23 cellular contexts compared by ENCODE assay signal in genomic region chr5:96339862-96340261, GRCh38.
DNase-seq lines count a peak whose midpoint lies in the region; ATAC-seq and TF ChIP-seq lines count a peak whose summit lies in the region.
"Had no signal": no experiment of that assay in that cellular context is flagged by ENCODE, and none has a peak within 500 bp of the region (broad histone marks: within the 10 kb centered on the region; RNA-seq: fewer than 3 reads in every experiment).

No MANE protein-coding gene starts in this region.

- no peak for ATAC-seq in SK-N-SH treated with all-trans-retinoic acid at 6 μM for 48 hours
- ATAC-seq in body of pancreas: peak; percentile 23
- peak; percentile 4 for ATAC-seq in aorta (ENCODE audit: low FRiP score)
- ATAC-seq: sciatic nerve had no signal

- H2BK12ac ChIP-seq in mesenchymal stem cell (ENCODE audit: low read length in 2 of 2): peak overlapping the region in 1 of 2 experiments; percentile 37

- no peak overlapping the region for H2BK120ac ChIP-seq in mesenchymal stem cell (ENCODE audit: low read depth, low read length)

- no peak overlapping the region for H3K14ac ChIP-seq in mesenchymal stem cell (ENCODE audit: low read length in 2 of 2)

- no peaks in the 10 kb centered on the region for H3K79me2 ChIP-seq in SK-N-SH (ENCODE audit: insufficient read depth)

- H4K8ac ChIP-seq in mesenchymal stem cell (ENCODE audit: low read length): no peak overlapping the region

- no peak for TF ChIP-seq RAD21 in SK-N-SH (IDR thresholded peaks at IDR 0.05; ENCODE audit: low read length)

- H4K20me1 ChIP-seq in SK-N-SH (ENCODE audit: insufficient read depth): no peaks in the 10 kb centered on the region

- no peak overlapping the region for H2BK15ac ChIP-seq in mesenchymal stem cell (ENCODE audit: low read depth, poor library complexity, severe bottlenecking)

- 92% methylated on average over 3 of the region's 3 CpGs for WGBS in SK-N-SH (ENCODE audit: low lambda C conversion rate)
- WGBS in body of pancreas, 2 donors: 41 to 43% methylated on average over 3 of the region's 3 CpGs
- WGBS in mesenchymal stem cell: 97% methylated on average over 3 of the region's 3 CpGs
- WGBS in aorta, 2 donors: 20 to 23% methylated on average over 3 of the region's 3 CpGs

- no peak overlapping the region for H3K27ac ChIP-seq in SK-N-SH (ENCODE audit: low read depth in 2 of 2, low read length in 1 of 2)
- H3K27ac ChIP-seq in body of pancreas: peak overlapping the region; percentile 60 to 81 (median 66)
- no peak overlapping the region for H3K27ac ChIP-seq in mesenchymal stem cell (ENCODE audit: low read length, poor library complexity, severe bottlenecking)
- H3K27ac ChIP-seq in aorta (ENCODE audit: low read depth in 1 of 2, low read length in 2 of 2): peak overlapping the region; percentile 95 to 100
- no peak overlapping the region for H3K27ac ChIP-seq in substantia nigra (ENCODE audit: low read depth, low read length, poor library complexity, severe bottlenecking)

- no peak for TF ChIP-seq EP300 in SK-N-SH (IDR thresholded peaks at IDR 0.05; ENCODE audit: borderline replicate concordance in 1 of 2, low read depth in 1 of 2, low read length in 1 of 2)

- H3K4me3 ChIP-seq in SK-N-SH (ENCODE audit: low read depth in 2 of 2, low read length in 1 of 2) (no peak overlapping the region), body of pancreas (no peak overlapping the region), mesenchymal stem cell (ENCODE audit: insufficient read depth in 1 of 2, low read depth in 1 of 2, low read length in 2 of 2) (no peak overlapping the region), aorta (ENCODE audit: low read length in 2 of 2) (peak overlapping the region in 1 of 2 donors; percentile 4)

- H3K4me1 ChIP-seq in SK-N-SH (ENCODE audit: control insufficient read depth in 1 of 2, insufficient read depth in 2 of 2, low read depth in 1 of 2, low read length in 1 of 2): peaks cover 0 to 18% of the 10 kb centered on the region in 2 experiments; a peak in 3 of 4 replicates
- H3K4me1 ChIP-seq in body of pancreas: peaks cover 69% of the 10 kb centered on the region
- H3K4me1 ChIP-seq in mesenchymal stem cell (ENCODE audit: control insufficient read depth, insufficient read depth, low read depth, low read length): peaks cover 1% of the 10 kb centered on the region
- peaks cover 5 to 17% of the 10 kb centered on the region in 2 donors for H3K4me1 ChIP-seq in aorta (ENCODE audit: control insufficient read depth in 1 of 2, insufficient read depth in 2 of 2, low read length in 2 of 2)

- H2AK5ac ChIP-seq in mesenchymal stem cell (ENCODE audit: low read length, severe bottlenecking): no peak overlapping the region

- H3K9ac ChIP-seq in SK-N-SH (no peak overlapping the region), mesenchymal stem cell (ENCODE audit: low read length) (peak overlapping the region; percentile 57)

- intact Hi-C loops in body of pancreas (cut with DNase I): loop anchor here (10.0 kb wide), 1 partner anchor 485 kb away; no protein-coding TSS in a partner anchor
- intact Hi-C loops in aorta (cut with DNase I): loop anchor here (1.0 to 10.0 kb wide), 7 partner anchors 115 to 482 kb away; no protein-coding TSS in a partner anchor

- TF ChIP-seq CTCF in SK-N-SH (IDR thresholded peaks at IDR 0.05) (no peak), body of pancreas (IDR thresholded peaks at IDR 0.05) (no peak)

- no peaks in the 10 kb centered on the region for H3K9me3 ChIP-seq in SK-N-SH
- H3K9me3 ChIP-seq in body of pancreas: no peaks in the 10 kb centered on the region
- H3K9me3 ChIP-seq in mesenchymal stem cell (ENCODE audit: control insufficient read depth, low read length): no peaks in the 10 kb centered on the region
- no peaks in the 10 kb centered on the region for H3K9me3 ChIP-seq in aorta (ENCODE audit: control insufficient read depth, low read length)

- H3K4me2 ChIP-seq in SK-N-SH: no peak overlapping the region
- H3K4me2 ChIP-seq in mesenchymal stem cell (ENCODE audit: low read length, poor library complexity, severe bottlenecking): no peak overlapping the region

- peak overlapping the region; percentile 35 for H2AFZ ChIP-seq in SK-N-SH (ENCODE audit: low read depth)
- H2AFZ ChIP-seq in mesenchymal stem cell (ENCODE audit: low read depth, low read length): no peak overlapping the region

- no peaks in the 10 kb centered on the region for H3K79me1 ChIP-seq in mesenchymal stem cell (replicated peaks; ENCODE audit: low read length, poor library complexity, severe bottlenecking)

- H3F3A ChIP-seq in SK-N-SH (replicated peaks; ENCODE audit: insufficient read depth): no peaks in the 10 kb centered on the region

- H3K27me3 ChIP-seq in SK-N-SH (ENCODE audit: insufficient read depth) (no peaks in the 10 kb centered on the region), body of pancreas (no peaks in the 10 kb centered on the region), mesenchymal stem cell (ENCODE audit: control insufficient read depth in 1 of 2, insufficient read depth in 1 of 2, low read length in 2 of 2) (no peaks in the 10 kb centered on the region), aorta (ENCODE audit: control insufficient read depth in 1 of 2, insufficient read depth in 2 of 2, low read length in 1 of 2) (no peaks in the 10 kb centered on the region)

- no peak for TF ChIP-seq POLR2A in body of pancreas (IDR thresholded peaks at IDR 0.05)

- CTCF ChIA-PET in SK-N-SH (lab: Yijun Ruan, JAX): interaction anchor here (1.1 to 7.7 kb wide), 9 partner anchors 10 to 558 kb away, joined by 3 to 157 read pairs (median 4); partner anchors contain the start of gene ELL2

- H2BK5ac ChIP-seq in mesenchymal stem cell (ENCODE audit: low read depth, low read length, poor library complexity, severe bottlenecking): no peak overlapping the region

- no peak overlapping the region for H3K23ac ChIP-seq in mesenchymal stem cell (ENCODE audit: low read length in 2 of 2)

- no peak overlapping the region for H3K4ac ChIP-seq in mesenchymal stem cell (ENCODE audit: low read depth in 1 of 2, low read length in 2 of 2)

- POLR2A ChIA-PET in SK-N-SH (lab: Yijun Ruan, JAX): no interaction called here

- H3K18ac ChIP-seq in mesenchymal stem cell (ENCODE audit: low read depth in 1 of 2, low read length in 2 of 2): peak overlapping the region in 1 of 2 experiments; percentile 6

- H3K36me3 ChIP-seq in SK-N-SH (replicated peaks in 1 of 2; ENCODE audit: control insufficient read depth in 1 of 2, insufficient read depth in 2 of 2, low read length in 1 of 2) (no peaks in the 10 kb centered on the region), body of pancreas (replicated peaks in 1 of 2; ENCODE audit: insufficient read depth in 1 of 2, low read depth in 2 of 2) (no peaks in the 10 kb centered on the region), mesenchymal stem cell (ENCODE audit: control insufficient read depth in 1 of 2, insufficient read depth in 2 of 2, low read depth in 1 of 2, low read length in 2 of 2) (no peaks in the 10 kb centered on the region), aorta (ENCODE audit: control insufficient read depth in 1 of 2, insufficient read depth in 2 of 2, low read length in 1 of 2) (no peaks in the 10 kb centered on the region)

- DNase-seq in SK-N-SH (no peak), body of pancreas (no peak), mesenchymal stem cell (no peak), aorta (no peak), substantia nigra (lab: John Stamatoyannopoulos, UW) (no peak), DMS79 treated with DMSO at 0.1 percent for 48 hours (lab: John Stamatoyannopoulos, UW) (no peak), HUDEP-2 (lab: John Stamatoyannopoulos, UW; ENCODE audit: unreplicated experiment in 76 of 76) (no peak)
- DNase-seq: 8988T; activated naive CD4-positive, alpha-beta T cell; activated T-cell treated with anti-CD3 and anti-CD28 coated beads, Interleukin-2, amount 50 U/mL, for 1 hour; caudate nucleus; DMS53; GF-D8; H9; NCI-H1092 treated with DMSO at 0.1 percent for 48 hours; NCI-H2081 treated with DMSO at 0.1 percent for 48 hours; NCI-H345; SHP77; stimulated activated naive CD4-positive, alpha-beta T cell treated with Interleukin-2 at 50 U/mL for 16 hours; SW 1271; trophoblast cell had no signal

- H4K91ac ChIP-seq in mesenchymal stem cell (ENCODE audit: low read length): no peak overlapping the region

- H3K9me2 ChIP-seq in SK-N-SH: no peaks in the 10 kb centered on the region

TF ChIP-seq in SK-N-SH, 30 proteins besides CTCF, POLR2A, EP300 and RAD21 (continues in another document):
- TF ChIP-seq SIN3A (IDR thresholded peaks at IDR 0.05; ENCODE audit: borderline replicate concordance, low read depth, low read length) (no peak), CHD2 (IDR thresholded peaks at IDR 0.05; ENCODE audit: low read length, partially characterized antibody) (no peak)

TF ChIP-seq in SK-N-SH treated with all-trans-retinoic acid at 6 μM for 48 hours, 23 proteins besides CTCF, POLR2A, EP300 and RAD21 (continues in another document):
- no peak for TF ChIP-seq CSRNP3 (CRISPR knock-in tag; IDR thresholded peaks at IDR 0.05)
- TF ChIP-seq ZNF8 (CRISPR knock-in tag; IDR thresholded peaks at IDR 0.05): no peak
- TF ChIP-seq ISL1 (CRISPR knock-in tag; IDR thresholded peaks at IDR 0.05): no peak
- no peak for TF ChIP-seq PATZ1 (CRISPR knock-in tag; IDR thresholded peaks at IDR 0.05; ENCODE audit: borderline replicate concordance)

Comparison
In these comparisons a context has a peak if more than half of its experiments do, and no peak if none do; other contexts are left out.
1. H3K27ac ChIP-seq: peak in body of pancreas (4 of 4) and aorta (2 of 2); none in SK-N-SH (0 of 2), mesenchymal stem cell (single experiment) and substantia nigra (single experiment).